Comparison of ENCODE assay signal across 8 cellular contexts in the genomic region with DNA sequence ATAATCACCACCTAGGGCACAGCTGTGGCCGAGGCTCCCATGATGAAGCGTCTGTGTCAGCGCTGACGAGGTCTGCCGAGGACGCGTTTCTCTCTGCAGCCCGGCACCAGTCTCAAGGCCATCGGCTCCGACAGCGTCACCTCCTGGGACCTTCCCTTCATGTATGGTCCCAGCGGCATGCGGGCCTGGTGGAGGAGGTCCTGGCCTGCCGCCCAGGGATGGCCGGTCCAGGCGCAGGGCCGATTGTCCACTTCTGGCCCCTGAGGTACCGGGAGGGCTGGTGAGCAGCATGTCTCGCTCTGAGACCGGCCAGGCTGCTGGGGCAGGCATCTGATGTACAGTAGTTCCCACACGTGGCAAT. TPM values are rescaled to one million over a fixed set of nuclear protein-coding genes. Genes with fewer than 3 reads are reported as not detected.
DNase-seq lines count a peak whose midpoint lies in the region; ATAC-seq and TF ChIP-seq lines count a peak whose summit lies in the region.
"Not testable (repeated sequence)": the region's sequence is repeated elsewhere in the genome, so short reads cannot be mapped to it uniquely, and the experiment has no call there.

No MANE protein-coding gene starts in this region.

- TF ChIP-seq CTCF in CD14-positive monocyte (IDR thresholded peaks at IDR 0.05); adrenal gland (IDR thresholded peaks at IDR 0.05); gastrocnemius medialis (IDR thresholded peaks at IDR 0.05 in 4 of 5, conservative IDR thresholded peaks at IDR 0.05 in 1 of 5): not testable (repeated sequence)

- not testable (repeated sequence) for H3K27ac Mint-ChIP-seq in CD14-positive monocyte

- not testable (repeated sequence) for H3K4me1 ChIP-seq in adrenal gland (replicated peaks in 1 of 2); gastrocnemius medialis; aorta (ENCODE audit: control insufficient read depth in 1 of 2, insufficient read depth in 2 of 2, low read length in 2 of 2)

- H3K36me3 ChIP-seq in adrenal gland (replicated peaks in 1 of 2); gastrocnemius medialis; aorta (ENCODE audit: control insufficient read depth in 1 of 2, insufficient read depth in 2 of 2, low read length in 1 of 2): not testable (repeated sequence)

- not testable (repeated sequence) for H3K27me3 ChIP-seq in adrenal gland; gastrocnemius medialis; aorta (ENCODE audit: control insufficient read depth in 1 of 2, insufficient read depth in 2 of 2, low read length in 1 of 2)

- DNase-seq in CD14-positive monocyte (ENCODE audit: low spot score) (peak; percentile 3), adrenal gland (peak in 6 of 7 donors; percentile 38 to 78 (median 60)), Right ventricle myocardium inferior (ENCODE audit: missing footprints) (peak; percentile 64), left cardiac atrium (peak; percentile 33), hepatic stellate cell (ENCODE audit: low spot score) (peak; percentile 4), posterior vena cava (ENCODE audit: low spot score) (peak; percentile 67), aorta (peak; percentile 13 to 24)
- not testable (repeated sequence) for DNase-seq in gastrocnemius medialis

- intact Hi-C loops in CD14-positive monocyte (cut with micrococcal nuclease); adrenal gland (cut with DNase I); Right ventricle myocardium inferior (cut with DNase I); left cardiac atrium (cut with DNase I); posterior vena cava (cut with DNase I); gastrocnemius medialis (cut with DNase I; ENCODE audit: low total_unique reads); aorta (cut with DNase I): not testable (repeated sequence)

- not testable (repeated sequence) for H3K27ac ChIP-seq in adrenal gland; gastrocnemius medialis; aorta (ENCODE audit: low read depth in 1 of 2, low read length in 2 of 2)

- not testable (repeated sequence) for H3K36me3 Mint-ChIP-seq in CD14-positive monocyte

- H3K9me3 Mint-ChIP-seq in CD14-positive monocyte: not testable (repeated sequence)

- peak; percentile 61 for ATAC-seq in Right ventricle myocardium inferior
- peak; percentile 40 to 71 for ATAC-seq in left cardiac atrium
- ATAC-seq in gastrocnemius medialis: peak; percentile 34 to 48
- not testable (repeated sequence) for ATAC-seq in aorta (ENCODE audit: low FRiP score)

- not testable (repeated sequence) for H3K4me1 Mint-ChIP-seq in CD14-positive monocyte

- H3K4me3 Mint-ChIP-seq in CD14-positive monocyte: not testable (repeated sequence)

- WGBS in adrenal gland, 4 donors: 20 to 63% methylated on average over 1 to 14 of the region's 21 CpGs; no CpG with 5 or more reads in 2 of the 4 donors
- WGBS in aorta, 2 donors: 84 to 88% methylated on average over 5 to 21 of the region's 21 CpGs

- not testable (repeated sequence) for H3K27me3 Mint-ChIP-seq in CD14-positive monocyte (ENCODE audit: low read depth in 3 of 3)

- not testable (repeated sequence) for TF ChIP-seq POLR2A in adrenal gland (IDR thresholded peaks at IDR 0.05); gastrocnemius medialis (IDR thresholded peaks at IDR 0.05)

- in situ Hi-C loops in gastrocnemius medialis (cut with MboI; ENCODE audit: low sequenced_read_pairs in 4 of 4): not testable (repeated sequence)

- H3K4me3 ChIP-seq in adrenal gland; gastrocnemius medialis; aorta (ENCODE audit: low read length in 2 of 2): not testable (repeated sequence)

- H3K9me3 ChIP-seq in adrenal gland (replicated peaks in 1 of 3); gastrocnemius medialis; aorta (ENCODE audit: control insufficient read depth, low read length): not testable (repeated sequence)

RNA-seq across cellular contexts. Expression of gene ICOSLG, which starts 43.6 kb away (rescaled TPM):
- polyA plus RNA-seq in CD14-positive monocyte: 1 to 10 TPM in 1 of 2 donors, under 1 TPM in 1; 0.47 to 1.3 TPM
- 1 to 10 TPM in 7 of 8 donors, under 1 TPM in 1; 0.48 to 4.0 (median 1.8) TPM for total RNA-seq in adrenal gland
- polyA plus RNA-seq in adrenal gland: 1 to 10 TPM; 1.1 to 1.8 (median 1.4) TPM
- 4.9 TPM for total RNA-seq in Right ventricle myocardium inferior
- total RNA-seq in left cardiac atrium: 1 to 10 TPM; 6.1 to 6.4 TPM
- total RNA-seq in posterior vena cava: 1 to 10 TPM; 1.5 to 2.8 TPM
- total RNA-seq in gastrocnemius medialis: 1 to 10 TPM in 1 of 4 donors, under 1 TPM in 2, not detected in 1; 0.17 to 1.6 (median 0.75) TPM
- 1 to 10 TPM; 3.1 to 3.9 TPM for total RNA-seq in aorta
- polyA plus RNA-seq in aorta: under 1 TPM; 0.56 to 0.63 TPM
